Comparison of ENCODE assay signal across 2 cellular contexts in genomic region chr21:40924641-40925040, GRCh38.
TF ChIP-seq lines count a peak whose summit lies in the region.

No MANE protein-coding gene starts in this region.

TF ChIP-seq in GM23338, 12 proteins besides CTCF, POLR2A, EP300 and RAD21:
- no peak for TF ChIP-seq JUNB (IDR thresholded peaks at IDR 0.05; ENCODE audit: unreplicated experiment)
- no peak for TF ChIP-seq ZNF462 (CRISPR knock-in tag; IDR thresholded peaks at IDR 0.05)
- TF ChIP-seq ZNF114 (CRISPR knock-in tag; IDR thresholded peaks at IDR 0.05): no peak
- no peak for TF ChIP-seq ETS1 (IDR thresholded peaks at IDR 0.05)
- TF ChIP-seq NANOG (IDR thresholded peaks at IDR 0.05; ENCODE audit: borderline replicate concordance): no peak
- TF ChIP-seq CREB1 (CRISPR knock-in tag; IDR thresholded peaks at IDR 0.05; ENCODE audit: low read depth): no peak
- no peak for TF ChIP-seq ZNF331 (CRISPR knock-in tag; IDR thresholded peaks at IDR 0.05; ENCODE audit: low read depth)
- TF ChIP-seq STAT1 (IDR thresholded peaks at IDR 0.05; ENCODE audit: unreplicated experiment): no peak
- no peak for TF ChIP-seq EZH2phosphoT487 (IDR thresholded peaks at IDR 0.05; ENCODE audit: unreplicated experiment)
- no peak for TF ChIP-seq EZH2 (IDR thresholded peaks at IDR 0.05; ENCODE audit: low read depth, unreplicated experiment)
- TF ChIP-seq POLR2AphosphoS5 (IDR thresholded peaks at IDR 0.05; ENCODE audit: low read depth): no peak
- no peak for TF ChIP-seq REST (IDR thresholded peaks at IDR 0.05; ENCODE audit: unreplicated experiment)

TF ChIP-seq in H1, 55 proteins besides CTCF, POLR2A, EP300 and RAD21:
- TF ChIP-seq TEAD4 (IDR thresholded peaks at IDR 0.05; ENCODE audit: low read depth, low read length) (no peak), SIRT6 (IDR thresholded peaks at IDR 0.05; ENCODE audit: low read length) (no peak), CEBPB (IDR thresholded peaks at IDR 0.05; ENCODE audit: low read depth, low read length) (no peak), POLR2AphosphoS5 (IDR thresholded peaks at IDR 0.05; ENCODE audit: low read depth, low read length) (no peak), KDM5A (IDR thresholded peaks at IDR 0.05; ENCODE audit: low read length) (no peak), ATF2 (IDR thresholded peaks at IDR 0.05; ENCODE audit: low read length) (no peak), SP1 (IDR thresholded peaks at IDR 0.05; ENCODE audit: low read depth, low read length) (no peak), MAX (IDR thresholded peaks at IDR 0.05) (no peak), RNF2 (IDR thresholded peaks at IDR 0.05; ENCODE audit: borderline replicate concordance, low read depth, low read length, missing control alignments, poor library complexity, severe bottlenecking) (no peak), JUND (IDR thresholded peaks at IDR 0.05; ENCODE audit: low read length) (no peak), GTF2F1 (IDR thresholded peaks at IDR 0.05; ENCODE audit: borderline replicate concordance, low read depth, low read length) (no peak), E2F6 (IDR thresholded peaks at IDR 0.05) (no peak), ZNF274 (IDR thresholded peaks at IDR 0.05; ENCODE audit: borderline replicate concordance, extremely low read depth, low read length) (no peak), PHF8 (conservative IDR thresholded peaks at IDR 0.05; ENCODE audit: low read depth, low read length) (no peak)
